In the genomic region with DNA sequence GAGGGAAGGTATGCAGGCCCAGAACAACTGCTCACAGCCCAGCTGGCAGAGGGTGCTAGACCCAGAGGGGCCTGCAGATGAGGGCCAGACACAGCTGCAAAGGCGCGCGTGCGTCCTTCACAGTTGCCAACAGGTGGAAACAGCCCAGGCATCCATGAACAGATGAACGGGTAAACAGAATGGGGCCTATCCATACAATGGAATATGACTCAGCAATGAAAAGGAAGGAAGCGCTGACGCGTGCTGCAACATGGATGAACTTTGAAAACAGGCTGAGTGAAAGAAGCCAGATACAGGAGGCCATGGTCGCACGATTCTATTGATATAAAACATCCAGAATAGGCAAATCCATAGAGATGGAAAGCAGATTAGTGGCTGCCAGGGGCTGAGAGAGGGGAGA, we compare ENCODE assay signal across 24 cellular contexts.
"Had no signal": no experiment of that assay in that cellular context is flagged by ENCODE, and none has a peak within 500 bp of the region (broad histone marks: within the 10 kb centered on the region; RNA-seq: fewer than 3 reads in every experiment).

No MANE protein-coding gene starts in this region.

- H3K4me3 Mint-ChIP-seq: memory B cell; naive thymus-derived CD8-positive, alpha-beta T cell; nephron; neural crest cell; stimulated activated naive B cell treated with anti-CD40 and anti-IgM and Interleukin-4, amounts not matched to agents 10 μg/mL and 1 μg/mL and 100 μg/mL, for 72 hours had no signal

- H3K36me3 Mint-ChIP-seq: memory B cell; naive thymus-derived CD8-positive, alpha-beta T cell; stimulated activated naive B cell treated with anti-CD40 and anti-IgM and Interleukin-4, amounts not matched to agents 10 μg/mL and 1 μg/mL and 100 μg/mL, for 72 hours had no signal

- H3K9me3 ChIP-seq: left ventricle myocardium inferior, pancreas, prostate gland, right lobe of liver, stomach, testis, thyroid gland, transverse colon, upper lobe of right lung had no signal

- H3K27me3 Mint-ChIP-seq: memory B cell; naive thymus-derived CD8-positive, alpha-beta T cell had no signal

- H3K4me1 ChIP-seq: left ventricle myocardium inferior, pancreas, prostate gland, testis, upper lobe of right lung had no signal

- H3K27ac ChIP-seq: hepatocyte, left ventricle myocardium inferior, pancreas, prostate gland, right lobe of liver, stomach, testis, thyroid gland, transverse colon, upper lobe of right lung had no signal

- H2AFZ ChIP-seq: hepatocyte had no signal

- H3K4me3 ChIP-seq: hepatocyte, left ventricle myocardium inferior, lung, pancreas, prostate gland, right lobe of liver, smooth muscle cell, stomach, testis, thyroid gland, transverse colon, upper lobe of right lung had no signal

- H3K4me1 Mint-ChIP-seq: memory B cell, nephron had no signal

- H3K4me2 ChIP-seq: hepatocyte, smooth muscle cell had no signal

- H3K27me3 ChIP-seq: hepatocyte, pancreas, right lobe of liver, testis, thyroid gland, transverse colon, upper lobe of right lung had no signal

- H3K27ac Mint-ChIP-seq: memory B cell; nephron; stimulated activated naive B cell treated with anti-CD40 and anti-IgM and Interleukin-4, amounts not matched to agents 10 μg/mL and 1 μg/mL and 100 μg/mL, for 72 hours had no signal

- FAIRE-seq: pancreas, urothelium cell line had no signal

- H3K9me3 Mint-ChIP-seq: memory B cell; naive thymus-derived CD8-positive, alpha-beta T cell; stimulated activated naive B cell treated with anti-CD40 and anti-IgM and Interleukin-4, amounts not matched to agents 10 μg/mL and 1 μg/mL and 100 μg/mL, for 72 hours had no signal

- H3K36me3 ChIP-seq: left ventricle myocardium inferior, pancreas, prostate gland, right lobe of liver, stomach, thyroid gland, transverse colon, upper lobe of right lung had no signal

- H3K79me2 ChIP-seq: hepatocyte had no signal

- DNase-seq: islet precursor cell; left ventricle myocardium inferior; naive thymus-derived CD8-positive, alpha-beta T cell; nucleus accumbens; pancreas; posterior cingulate gyrus; right lobe of liver; stimulated activated CD4-positive, alpha-beta T cell treated with anti-CD3 and anti-CD28 coated beads, Interleukin-2, amount 100 ng/mL, for 24 hours; stimulated activated CD4-positive, alpha-beta T cell treated with anti-CD3 and anti-CD28 coated beads, Interleukin-4, amount 100 ng/mL, for 1 hour; stimulated activated naive B cell treated with anti-CD40 and anti-IgM and Interleukin-4, amounts not matched to agents 10 μg/mL and 1 μg/mL and 100 μg/mL, for 72 hours; stimulated activated naive CD8-positive, alpha-beta T cell treated with anti-CD3 and anti-CD28 coated beads, Interleukin-15, Interleukin-2, amounts not matched to agents 100 U/mL and 50 U/mL, for 24 hours; stomach; testis; thyroid gland; transverse colon; upper lobe of right lung had no signal

- ATAC-seq: naive thymus-derived CD8-positive, alpha-beta T cell; pancreas; right lobe of liver; stimulated activated naive B cell treated with anti-CD40 and anti-IgM and Interleukin-4, amounts not matched to agents 10 μg/mL and 1 μg/mL and 100 μg/mL, for 72 hours; stimulated activated naive CD8-positive, alpha-beta T cell treated with anti-CD3 and anti-CD28 coated beads, Interleukin-15, Interleukin-2, amounts not matched to agents 100 U/mL and 50 U/mL, for 24 hours; upper lobe of right lung had no signal
